ENCODE assay signal across 11 cellular contexts in the genomic region with DNA sequence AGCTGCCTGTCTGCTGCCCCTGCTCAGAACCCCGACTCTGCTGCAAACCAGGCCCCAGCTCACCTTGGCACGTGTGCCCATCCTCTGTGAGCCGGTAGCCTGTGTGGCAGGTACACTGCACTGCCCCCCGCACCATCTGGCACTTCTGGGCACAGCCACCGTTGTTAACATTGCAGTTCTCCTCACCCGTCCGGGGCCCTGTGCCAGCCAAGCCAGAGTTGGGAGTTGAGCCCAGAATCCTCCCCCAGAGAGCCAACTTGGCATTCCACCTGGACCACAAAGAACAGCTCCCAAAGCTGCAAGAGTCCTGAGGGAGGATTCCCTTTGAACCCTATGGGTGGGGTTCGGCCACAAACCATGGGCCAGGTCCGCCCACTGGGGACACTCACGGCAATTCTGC. TPM values are rescaled to one million over a fixed set of nuclear protein-coding genes. Genes with fewer than 3 reads are reported as not detected.
DNase-seq lines count a peak whose midpoint lies in the region; ATAC-seq and TF ChIP-seq lines count a peak whose summit lies in the region.
"Had no signal": no experiment of that assay in that cellular context is flagged by ENCODE, and none has a peak within 500 bp of the region (broad histone marks: within the 10 kb centered on the region; RNA-seq: fewer than 3 reads in every experiment).

No MANE protein-coding gene starts in this region.

- H3K27ac Mint-ChIP-seq in activated naive CD8-positive, alpha-beta T cell treated with anti-CD3 and anti-CD28 coated beads for 36 hours: no peak overlapping the region
- H3K27ac Mint-ChIP-seq: activated naive CD4-positive, alpha-beta T cell treated with anti-CD3 and anti-CD28 coated beads, Interleukin-2, amount 50 U/mL, for 72 hours; natural killer cell treated with Interleukin-12 subunit alpha and Interleukin-12 subunit beta and Interleukin-15 and Interleukin-18, amount 100 ng/mL, for 72 hours had no signal

- H3K4me1 ChIP-seq in foreskin keratinocyte: no peaks in the 10 kb centered on the region

- H3K4me3 Mint-ChIP-seq in activated naive CD8-positive, alpha-beta T cell treated with anti-CD3 and anti-CD28 coated beads for 36 hours: no peak overlapping the region
- H3K4me3 Mint-ChIP-seq: natural killer cell treated with Interleukin-12 subunit alpha and Interleukin-12 subunit beta and Interleukin-15 and Interleukin-18, amount 100 ng/mL, for 72 hours had no signal

- no peaks in the 10 kb centered on the region for H3K36me3 Mint-ChIP-seq in activated naive CD8-positive, alpha-beta T cell treated with anti-CD3 and anti-CD28 coated beads for 36 hours
- H3K36me3 Mint-ChIP-seq: activated naive CD4-positive, alpha-beta T cell treated with anti-CD3 and anti-CD28 coated beads, Interleukin-2, amount 50 U/mL, for 72 hours; natural killer cell treated with Interleukin-12 subunit alpha and Interleukin-12 subunit beta and Interleukin-15 and Interleukin-18, amount 100 ng/mL, for 72 hours had no signal

- no peak overlapping the region for H3K27ac ChIP-seq in foreskin keratinocyte

- DNase-seq in AG08396 (ENCODE audit: low spot score) (peak; percentile 38), NCI-H2196 treated with DMSO at 0.1 percent for 48 hours (lab: John Stamatoyannopoulos, UW; ENCODE audit: unreplicated experiment) (peak; percentile 62), fibroblast of peridontal ligament (ENCODE audit: extremely low read depth) (peak; percentile 46), occipital lobe (lab: John Stamatoyannopoulos, UW) (peak; percentile 75), NCI-H82 treated with DMSO at 0.1 percent for 48 hours (lab: John Stamatoyannopoulos, UW; ENCODE audit: unreplicated experiment) (no peak), GM10266 (ENCODE audit: extremely low spot score) (no peak), foreskin keratinocyte (no peak)
- no peak for DNase-seq in activated naive CD8-positive, alpha-beta T cell treated with anti-CD3 and anti-CD28 coated beads for 36 hours
- DNase-seq: T1000 had no signal

- H3K4me1 Mint-ChIP-seq in activated naive CD8-positive, alpha-beta T cell treated with anti-CD3 and anti-CD28 coated beads for 36 hours: no peaks in the 10 kb centered on the region

- TF ChIP-seq CTCF in GM10266 (IDR thresholded peaks at IDR 0.05; ENCODE audit: control insufficient read depth, insufficient read depth, low read depth, missing control alignments): no peak
- no peak for TF ChIP-seq CTCF in foreskin keratinocyte (conservative IDR thresholded peaks at IDR 0.05)

- ATAC-seq in foreskin keratinocyte: no peak
- ATAC-seq: activated naive CD4-positive, alpha-beta T cell treated with anti-CD3 and anti-CD28 coated beads, Interleukin-2, amount 50 U/mL, for 72 hours; natural killer cell treated with Interleukin-12 subunit alpha and Interleukin-12 subunit beta and Interleukin-15 and Interleukin-18, amount 100 ng/mL, for 72 hours had no signal

- H3K27me3 ChIP-seq in foreskin keratinocyte: no peaks in the 10 kb centered on the region

- no peaks in the 10 kb centered on the region for H3K27me3 Mint-ChIP-seq in activated naive CD8-positive, alpha-beta T cell treated with anti-CD3 and anti-CD28 coated beads for 36 hours
- H3K27me3 Mint-ChIP-seq: natural killer cell treated with Interleukin-12 subunit alpha and Interleukin-12 subunit beta and Interleukin-15 and Interleukin-18, amount 100 ng/mL, for 72 hours had no signal

- H3K9me3 Mint-ChIP-seq in activated naive CD8-positive, alpha-beta T cell treated with anti-CD3 and anti-CD28 coated beads for 36 hours: no peaks in the 10 kb centered on the region
- H3K9me3 Mint-ChIP-seq: activated naive CD4-positive, alpha-beta T cell treated with anti-CD3 and anti-CD28 coated beads, Interleukin-2, amount 50 U/mL, for 72 hours; natural killer cell treated with Interleukin-12 subunit alpha and Interleukin-12 subunit beta and Interleukin-15 and Interleukin-18, amount 100 ng/mL, for 72 hours had no signal

RNA-seq across cellular contexts. Expression of a gene that starts 22.5 kb away (rescaled TPM):
- 8.3 TPM for total RNA-seq in occipital lobe
- total RNA-seq in foreskin keratinocyte: 9.0 and 9.5 TPM in 2 replicates
- 4.2 and 5.0 TPM in 2 replicates for polyA plus RNA-seq in foreskin keratinocyte
- total RNA-seq in activated naive CD8-positive, alpha-beta T cell treated with anti-CD3 and anti-CD28 coated beads for 36 hours: under 1 TPM; 0.20 to 0.43 TPM

RNA-seq across cellular contexts. Expression of a gene that starts 40.7 kb away (rescaled TPM):
- total RNA-seq in occipital lobe: 42.6 TPM
- 25.0 and 30.3 TPM in 2 replicates for total RNA-seq in foreskin keratinocyte
- 29.5 and 32.5 TPM in 2 replicates for polyA plus RNA-seq in foreskin keratinocyte
- total RNA-seq in activated naive CD8-positive, alpha-beta T cell treated with anti-CD3 and anti-CD28 coated beads for 36 hours: 10 to 100 TPM; 13.0 to 15.0 TPM

RNA-seq across cellular contexts. Expression of a gene that starts 49.7 kb away (rescaled TPM):
- 186 TPM for total RNA-seq in occipital lobe
- 89.5 and 110 TPM in 2 replicates for total RNA-seq in foreskin keratinocyte
- polyA plus RNA-seq in foreskin keratinocyte: 22.8 and 34.0 TPM in 2 replicates
- 100 to 1,000 TPM; 139 to 144 TPM for total RNA-seq in activated naive CD8-positive, alpha-beta T cell treated with anti-CD3 and anti-CD28 coated beads for 36 hours

Comparison
In these comparisons a context has a peak if more than half of its experiments do, and no peak if none do; other contexts are left out.
1. DNase-seq: peak in AG08396 (single experiment), NCI-H2196 treated with DMSO at 0.1 percent for 48 hours (single experiment), fibroblast of peridontal ligament (single experiment) and occipital lobe (single experiment); none in NCI-H82 treated with DMSO at 0.1 percent for 48 hours (single experiment), GM10266 (single experiment), foreskin keratinocyte (0 of 2) and activated naive CD8-positive, alpha-beta T cell treated with anti-CD3 and anti-CD28 coated beads for 36 hours (single experiment).